ENCODE assay signal across 16 cellular contexts in genomic region chr6:44415424-44415823, GRCh38. TPM values are rescaled to one million over a fixed set of nuclear protein-coding genes. Genes with fewer than 3 reads are reported as not detected.
DNase-seq lines count a peak whose midpoint lies in the region; ATAC-seq, FAIRE-seq and TF ChIP-seq lines count a peak whose summit lies in the region.
"Had no signal": no experiment of that assay in that cellular context is flagged by ENCODE, and none has a peak within 500 bp of the region (broad histone marks: within the 10 kb centered on the region; RNA-seq: fewer than 3 reads in every experiment).

No MANE protein-coding gene starts in this region.

- peak; percentile 54 for FAIRE-seq in HepG2 (lab: Jason Lieb, UNC)
- FAIRE-seq: urothelium cell line had no signal

- H3K9me3 ChIP-seq in HepG2 (ENCODE audit: low read length): no peaks in the 10 kb centered on the region
- H3K9me3 ChIP-seq in thymus (ENCODE audit: control insufficient read depth): no peaks in the 10 kb centered on the region
- H3K9me3 ChIP-seq: prostate gland, spleen had no signal

- H3K27ac ChIP-seq in HepG2 (ENCODE audit: extremely low read length, insufficient read depth, low read length) (no peak overlapping the region), thymus (ENCODE audit: low read depth) (peak overlapping the region; percentile 18)
- H3K27ac ChIP-seq: prostate gland, spleen had no signal

- H3K4me3 Mint-ChIP-seq in activated CD4-positive, alpha-beta T cell treated with anti-CD3 and anti-CD28 coated beads, Interleukin-2, amount 10 ng/mL, durations not matched to agents 24 days and 14 days: no peak overlapping the region
- no peak overlapping the region for H3K4me3 Mint-ChIP-seq in activated T-helper 17 cell treated with anti-CD3 and anti-CD28 coated beads, Interleukin-2, amount 50 U/mL, for 72 hours
- H3K4me3 Mint-ChIP-seq: activated naive CD8-positive, alpha-beta T cell; CD4-positive, CD25-positive, alpha-beta regulatory T cell had no signal

- TF ChIP-seq RAD21 in HepG2 (CRISPR knock-in tag; IDR thresholded peaks at IDR 0.05): no peak

- ATAC-seq in activated T-helper 17 cell treated with anti-CD3 and anti-CD28 coated beads, Interleukin-2, amount 50 U/mL, for 72 hours (replicated peaks): no peak
- peak; percentile 40; the same call in 1 of the 3 replicates for ATAC-seq in HepG2

- peaks cover 10% of the 10 kb centered on the region for H3K4me1 ChIP-seq in HepG2 (ENCODE audit: insufficient read depth, low read length)
- H3K4me1 ChIP-seq in thymus (ENCODE audit: control insufficient read depth, insufficient read depth, low read length): peaks cover 4% of the 10 kb centered on the region
- H3K4me1 ChIP-seq: prostate gland had no signal

- in situ Hi-C loops in HepG2 (cut with HindIII; ENCODE audit: extremely low pct_ligation_motif_present, low pct_unique_long_range_greater_than_20kb): no loop called here

- peaks cover 31% of the 10 kb centered on the region for H3K4me1 Mint-ChIP-seq in activated CD4-positive, alpha-beta T cell treated with anti-CD3 and anti-CD28 coated beads, Interleukin-2, amount 10 ng/mL, durations not matched to agents 24 days and 14 days
- peaks cover 34% of the 10 kb centered on the region for H3K4me1 Mint-ChIP-seq in activated T-helper 17 cell treated with anti-CD3 and anti-CD28 coated beads, Interleukin-2, amount 50 U/mL, for 72 hours

- H3K27ac Mint-ChIP-seq in activated CD4-positive, alpha-beta T cell treated with anti-CD3 and anti-CD28 coated beads, Interleukin-2, amount 10 ng/mL, durations not matched to agents 24 days and 14 days: no peak overlapping the region
- peak overlapping the region; percentile 60 for H3K27ac Mint-ChIP-seq in activated T-helper 17 cell treated with anti-CD3 and anti-CD28 coated beads, Interleukin-2, amount 50 U/mL, for 72 hours
- H3K27ac Mint-ChIP-seq: activated naive CD8-positive, alpha-beta T cell had no signal

- TF ChIP-seq CTCF in HepG2 (CRISPR knock-in tag; IDR thresholded peaks at IDR 0.05): no peak

- H3K9me3 Mint-ChIP-seq in activated CD4-positive, alpha-beta T cell treated with anti-CD3 and anti-CD28 coated beads, Interleukin-2, amount 10 ng/mL, durations not matched to agents 24 days and 14 days: peaks cover 8% of the 10 kb centered on the region
- peaks cover 3% of the 10 kb centered on the region for H3K9me3 Mint-ChIP-seq in activated T-helper 17 cell treated with anti-CD3 and anti-CD28 coated beads, Interleukin-2, amount 50 U/mL, for 72 hours

- no TSS peak for BruUV-seq in HepG2 (replicated peaks; lab: Mats Ljungman, UMichigan)

- no peaks in the 10 kb centered on the region; the same call in 1 of the 2 replicates for H4K20me1 ChIP-seq in HepG2 (ENCODE audit: insufficient read depth, low read length)

- no peak overlapping the region for H3K4me2 ChIP-seq in HepG2 (ENCODE audit: low read depth, low read length)

- H3K36me3 ChIP-seq in HepG2 (replicated peaks in 1 of 2; ENCODE audit: control insufficient read depth in 1 of 2, insufficient read depth in 2 of 2, low read length in 2 of 2) (peaks cover 30 to 73% of the 10 kb centered on the region in 2 experiments), thymus (ENCODE audit: control insufficient read depth, insufficient read depth) (peaks cover 47% of the 10 kb centered on the region)
- H3K36me3 ChIP-seq: prostate gland had no signal

- peaks cover 70% of the 10 kb centered on the region for H3K36me3 Mint-ChIP-seq in activated CD4-positive, alpha-beta T cell treated with anti-CD3 and anti-CD28 coated beads, Interleukin-2, amount 10 ng/mL, durations not matched to agents 24 days and 14 days (ENCODE audit: low read depth)
- peaks cover 93% of the 10 kb centered on the region for H3K36me3 Mint-ChIP-seq in activated T-helper 17 cell treated with anti-CD3 and anti-CD28 coated beads, Interleukin-2, amount 50 U/mL, for 72 hours (ENCODE audit: low read depth)

- H3K9ac ChIP-seq in HepG2 (ENCODE audit: insufficient read depth, low read depth, low read length): no peak overlapping the region

- DNase-seq in activated CD4-positive, alpha-beta T cell treated with anti-CD3 and anti-CD28 coated beads, Interleukin-2, amount 10 ng/mL, durations not matched to agents 24 days and 14 days: peak; percentile 50
- no peak for DNase-seq in activated CD4-positive, alpha-beta T cell treated with anti-CD3 and anti-CD28 coated beads, Interleukin-2, amount 50 U/mL, for 4 hours
- DNase-seq in HepG2 (ENCODE audit: low spot score): no peak
- DNase-seq in midbrain (lab: John Stamatoyannopoulos, UW): no peak
- DNase-seq in NCI-H446 (lab: John Stamatoyannopoulos, UW): no peak
- no peak for DNase-seq in DMS 273 treated with DMSO at 0.1 percent for 48 hours (lab: John Stamatoyannopoulos, UW)
- DNase-seq: NCI-H146; NCI-H2227 treated with DMSO at 0.1 percent for 48 hours; spleen; stimulated activated naive CD4-positive, alpha-beta T cell treated with Interleukin-2 at 50 U/mL for 16 hours had no signal

- H2AFZ ChIP-seq in HepG2 (ENCODE audit: low read length): no peak overlapping the region

- no peak for TF ChIP-seq POLR2A in HepG2 (IDR thresholded peaks at IDR 0.05; ENCODE audit: insufficient read depth in 1 of 2, low read depth in 2 of 2, low read length in 2 of 2)

- intact Hi-C loops in activated CD4-positive, alpha-beta T cell treated with anti-CD3 and anti-CD28 coated beads, Interleukin-2, amount 10 ng/mL, durations not matched to agents 24 days and 14 days (cut with micrococcal nuclease): no loop called here
- intact Hi-C loops in HepG2 (cut with micrococcal nuclease; ENCODE audit: unreplicated experiment): no loop called here

- CTCF ChIA-PET in HepG2 (lab: Yijun Ruan, JAX; ENCODE audit: low intra/inter-chr PET ratio, low total read pairs): no interaction called here

- H3K4me3 ChIP-seq in HepG2 (replicated peaks in 1 of 3; ENCODE audit: insufficient read depth in 1 of 3, low read depth in 2 of 3, low read length in 3 of 3) (no peak overlapping the region), thymus (ENCODE audit: low read length) (no peak overlapping the region)
- H3K4me3 ChIP-seq: prostate gland, spleen had no signal

- WGBS in HepG2 (ENCODE audit: low lambda C conversion rate): 96% methylated on average over 2 of the region's 2 CpGs
- 80% methylated on average over 2 of the region's 2 CpGs for WGBS in thymus

- H3K79me2 ChIP-seq in HepG2 (ENCODE audit: insufficient read depth, low read length): peaks cover 37% of the 10 kb centered on the region

- H3K27me3 ChIP-seq in HepG2 (ENCODE audit: control insufficient read depth in 1 of 2, insufficient read depth in 2 of 2, low read length in 2 of 2) (no peaks in the 10 kb centered on the region), thymus (ENCODE audit: control insufficient read depth, insufficient read depth) (no peaks in the 10 kb centered on the region)
- H3K27me3 ChIP-seq: spleen had no signal

- no peaks in the 10 kb centered on the region for H3K27me3 Mint-ChIP-seq in activated CD4-positive, alpha-beta T cell treated with anti-CD3 and anti-CD28 coated beads, Interleukin-2, amount 10 ng/mL, durations not matched to agents 24 days and 14 days
- H3K27me3 Mint-ChIP-seq in activated T-helper 17 cell treated with anti-CD3 and anti-CD28 coated beads, Interleukin-2, amount 50 U/mL, for 72 hours: no peaks in the 10 kb centered on the region
- H3K27me3 Mint-ChIP-seq: activated naive CD8-positive, alpha-beta T cell; CD4-positive, CD25-positive, alpha-beta regulatory T cell had no signal

- TF ChIP-seq EP300 in HepG2 (IDR thresholded peaks at IDR 0.05; ENCODE audit: low read depth in 2 of 2, low read length in 2 of 2) (no peak), HepG2 (CRISPR knock-in tag; IDR thresholded peaks at IDR 0.05; ENCODE audit: borderline replicate concordance) (no peak)

- POLR2A ChIA-PET in HepG2 (lab: Yijun Ruan, JAX): no interaction called here

TF ChIP-seq in HepG2, 621 proteins besides CTCF, POLR2A, EP300 and RAD21 (continues in another document):
- no peak for TF ChIP-seq TAF15 (IDR thresholded peaks at IDR 0.05; ENCODE audit: low read depth, low read length, poor library complexity, severe bottlenecking)
- no peak for TF ChIP-seq MLX (CRISPR knock-in tag; IDR thresholded peaks at IDR 0.05)
- TF ChIP-seq ZFP36 (IDR thresholded peaks at IDR 0.05; ENCODE audit: borderline replicate concordance, low read depth, low read length, partially characterized antibody): no peak
- TF ChIP-seq POLR2AphosphoS5 (IDR thresholded peaks at IDR 0.05; ENCODE audit: low read depth, low read length): no peak

RNA-seq across cellular contexts. Expression of gene CDC5L, which starts 27.9 kb away (rescaled TPM):
- 25.5 and 26.5 TPM in 2 replicates for total RNA-seq in activated CD4-positive, alpha-beta T cell treated with anti-CD3 and anti-CD28 coated beads, Interleukin-2, amount 10 ng/mL, durations not matched to agents 24 days and 14 days
- total RNA-seq in activated T-helper 17 cell treated with anti-CD3 and anti-CD28 coated beads, Interleukin-2, amount 50 U/mL, for 72 hours: 10 to 100 TPM; 25.8 to 26.0 TPM
- total RNA-seq in HepG2 (2016; rRNA removed; fragmentation: Illumina TruSeq; extraction: Trizol): 34.2 and 54.5 TPM in 2 replicates
- total RNA-seq in HepG2 (2016; cell fraction: cytosol; rRNA removed; fragmentation: Illumina TruSeq; extraction: Trizol; ENCODE audit: low read depth): 3.6 and 4.7 TPM in 2 replicates
- total RNA-seq in HepG2 (2016; cell fraction: insoluble cytoplasmic fraction; rRNA removed; fragmentation: Illumina TruSeq; extraction: Trizol): 33.7 and 54.6 TPM in 2 replicates
- total RNA-seq in HepG2 (2016; cell fraction: membrane; rRNA removed; fragmentation: Illumina TruSeq; extraction: Trizol): 9.5 and 11.3 TPM in 2 replicates
- total RNA-seq in HepG2 (2016; cell fraction: nucleus; rRNA removed; fragmentation: Illumina TruSeq; extraction: Trizol): 28.9 and 29.6 TPM in 2 replicates
- polyA plus RNA-seq in HepG2 (2011; rRNA removed) (8.5 and 11.0 TPM in 2 replicates), thymus (12.7 TPM)
- polyA plus RNA-seq in HepG2 (2011; cell fraction: cytosol; rRNA removed): 5.3 and 7.0 TPM in 2 replicates
- 4.6 and 4.7 TPM in 2 replicates for polyA plus RNA-seq in HepG2 (2011; cell fraction: nucleus; rRNA removed)
- 11.9 and 15.6 TPM in 2 replicates for polyA plus RNA-seq in HepG2 (2012)
- polyA plus RNA-seq in HepG2 (2016; cell fraction: cytosol; fragmentation: Illumina TruSeq; extraction: Trizol; ENCODE audit: low read depth): 1.3 and 1.5 TPM in 2 replicates
- 36.3 and 37.4 TPM in 2 replicates for polyA plus RNA-seq in HepG2 (2016; cell fraction: insoluble cytoplasmic fraction; fragmentation: Illumina TruSeq; extraction: Trizol; ENCODE audit: low read depth)
- polyA plus RNA-seq in HepG2 (2016; cell fraction: membrane; fragmentation: Illumina TruSeq; extraction: Trizol; ENCODE audit: low read depth): 2.6 and 3.2 TPM in 2 replicates
- 17.6 and 18.0 TPM in 2 replicates for polyA plus RNA-seq in HepG2 (2016; cell fraction: nucleus; fragmentation: Illumina TruSeq; extraction: Trizol; ENCODE audit: insufficient read depth, low read depth)
- 8.3 and 17.7 TPM in 2 replicates for polyA minus RNA-seq in HepG2 (2011; rRNA and poly(A)+ RNA removed; ENCODE audit: low replicate concordance)
- 14.9 and 15.7 TPM in 2 replicates for polyA minus RNA-seq in HepG2 (2011; cell fraction: cytosol; rRNA and poly(A)+ RNA removed)
- polyA minus RNA-seq in HepG2 (2011; cell fraction: nucleus; rRNA and poly(A)+ RNA removed): 32.6 and 34.1 TPM in 2 replicates
